ENCODE assay signal across 8 cellular contexts in genomic region chr1:156421062-156421938, GRCh38. TPM values are rescaled to one million over a fixed set of nuclear protein-coding genes. Genes with fewer than 3 reads are reported as not detected.
DNase-seq lines count a peak whose midpoint lies in the region; ATAC-seq and TF ChIP-seq lines count a peak whose summit lies in the region.

No MANE protein-coding gene starts in this region.

- H4K20me1 ChIP-seq in KMS-11 (ENCODE audit: insufficient read depth), result no peaks in the 10 kb centered on the region

- H3K27me3 Mint-ChIP-seq in CD4-positive, alpha-beta T cell, result peaks cover 95% of the 10 kb centered on the region

- ATAC-seq in CD4-positive, alpha-beta T cell (ENCODE audit: poor library complexity), result peak; percentile 65
- ATAC-seq in RWPE2 (ENCODE audit: low read depth) (peak; percentile 90), Right ventricle myocardium inferior (peak; percentile 92)
- peak; percentile 86 to 92 for ATAC-seq in activated naive CD4-positive, alpha-beta T cell treated with anti-CD3 and anti-CD28 coated beads, Interleukin-2, amount 50 U/mL, for 72 hours

- no peak for TF ChIP-seq CTCF in CD4-positive, alpha-beta T cell (IDR thresholded peaks at IDR 0.05)
- TF ChIP-seq CTCF in GM20000 (IDR thresholded peaks at IDR 0.05; ENCODE audit: extremely low read depth, missing control alignments) (no peak), KMS-11 (conservative IDR thresholded peaks at IDR 0.05; ENCODE audit: low read depth, low read length) (no peak), RWPE2 (IDR thresholded peaks at IDR 0.05; ENCODE audit: poor library complexity, severe bottlenecking) (no peak), parathyroid adenoma (IDR thresholded peaks at IDR 0.05) (no peak), tibial artery (IDR thresholded peaks at IDR 0.05) (no peak)

- POLR2A ChIA-PET in CD4-positive, alpha-beta T cell (lab: Charles Lee), result interaction anchor here (1.1 kb wide), 1 partner anchor 36 kb away, joined by 3 read pairs; no protein-coding TSS in a partner anchor

- H3K27ac Mint-ChIP-seq in CD4-positive, alpha-beta T cell, result no peak overlapping the region
- peak overlapping the region in 1 of 2 donors; percentile 30 for H3K27ac Mint-ChIP-seq in activated naive CD4-positive, alpha-beta T cell treated with anti-CD3 and anti-CD28 coated beads, Interleukin-2, amount 50 U/mL, for 72 hours

- H3K4me1 ChIP-seq in KMS-11 (ENCODE audit: low read depth, poor library complexity, severe bottlenecking), result peaks cover 22% of the 10 kb centered on the region
- H3K4me1 ChIP-seq in RWPE2 (ENCODE audit: insufficient read depth, poor library complexity, severe bottlenecking), result peaks cover 10% of the 10 kb centered on the region
- peaks cover 5% of the 10 kb centered on the region for H3K4me1 ChIP-seq in parathyroid adenoma
- H3K4me1 ChIP-seq in tibial artery, result peaks cover 0 to 24% (median 22%) of the 10 kb centered on the region in 4 donors

- H3K27ac ChIP-seq in CD4-positive, alpha-beta T cell (ENCODE audit: low read depth, low read length), result no peak overlapping the region
- H3K27ac ChIP-seq in KMS-11, result no peak overlapping the region
- no peak overlapping the region for H3K27ac ChIP-seq in RWPE2 (ENCODE audit: poor library complexity, severe bottlenecking)
- no peak overlapping the region for H3K27ac ChIP-seq in parathyroid adenoma
- no peak overlapping the region for H3K27ac ChIP-seq in tibial artery

- CTCF ChIA-PET in CD4-positive, alpha-beta T cell (lab: Charles Lee), result interaction anchor here (0.7 kb wide), 1 partner anchor 36 kb away, joined by 4 read pairs; no protein-coding TSS in a partner anchor

- no peaks in the 10 kb centered on the region for H3K36me3 Mint-ChIP-seq in CD4-positive, alpha-beta T cell (ENCODE audit: low read depth)
- no peaks in the 10 kb centered on the region for H3K36me3 Mint-ChIP-seq in activated naive CD4-positive, alpha-beta T cell treated with anti-CD3 and anti-CD28 coated beads, Interleukin-2, amount 50 U/mL, for 72 hours

- peak overlapping the region; percentile 78 for H3K4me3 ChIP-seq in KMS-11 (IDR thresholded peaks at IDR 0.05; ENCODE audit: insufficient read depth, low read depth, low read length)
- H3K4me3 ChIP-seq in RWPE2 (ENCODE audit: severe bottlenecking), result peak overlapping the region; percentile 17
- H3K4me3 ChIP-seq in parathyroid adenoma (ENCODE audit: low read depth, low read length), result peak overlapping the region; percentile 33
- H3K4me3 ChIP-seq in tibial artery, result peak overlapping the region; percentile 29 to 45

- H3K4me2 ChIP-seq in KMS-11, result peak overlapping the region; percentile 74
- peak overlapping the region; percentile 60 for H3K4me2 ChIP-seq in parathyroid adenoma (ENCODE audit: low read length)

- H3K9me3 Mint-ChIP-seq in CD4-positive, alpha-beta T cell, result no peaks in the 10 kb centered on the region
- no peaks in the 10 kb centered on the region for H3K9me3 Mint-ChIP-seq in activated naive CD4-positive, alpha-beta T cell treated with anti-CD3 and anti-CD28 coated beads, Interleukin-2, amount 50 U/mL, for 72 hours

- peaks cover 76% of the 10 kb centered on the region for H3K27me3 ChIP-seq in CD4-positive, alpha-beta T cell (ENCODE audit: control insufficient read depth, insufficient read depth, low read length)
- peaks cover 100% of the 10 kb centered on the region for H3K27me3 ChIP-seq in KMS-11 (ENCODE audit: insufficient read depth, low read depth)
- H3K27me3 ChIP-seq in RWPE2 (ENCODE audit: insufficient read depth, poor library complexity, severe bottlenecking), result peaks cover 86% of the 10 kb centered on the region
- peaks cover 7% of the 10 kb centered on the region for H3K27me3 ChIP-seq in parathyroid adenoma (ENCODE audit: control insufficient read depth, insufficient read depth, low read length)
- peaks cover 13 to 98% of the 10 kb centered on the region in 2 donors for H3K27me3 ChIP-seq in tibial artery

- no peaks in the 10 kb centered on the region for H3K9me3 ChIP-seq in CD4-positive, alpha-beta T cell (ENCODE audit: control insufficient read depth, low read length)
- no peaks in the 10 kb centered on the region for H3K9me3 ChIP-seq in RWPE2 (ENCODE audit: severe bottlenecking)
- H3K9me3 ChIP-seq in parathyroid adenoma (ENCODE audit: control insufficient read depth, low read length), result no peaks in the 10 kb centered on the region
- no peaks in the 10 kb centered on the region for H3K9me3 ChIP-seq in tibial artery

- H3K36me3 ChIP-seq in KMS-11 (ENCODE audit: insufficient read depth) (no peaks in the 10 kb centered on the region), RWPE2 (ENCODE audit: low read depth) (no peaks in the 10 kb centered on the region), parathyroid adenoma (ENCODE audit: control insufficient read depth, insufficient read depth, low read length) (no peaks in the 10 kb centered on the region), tibial artery (no peaks in the 10 kb centered on the region)

- DNase-seq in CD4-positive, alpha-beta T cell, result peak; percentile 20 to 63 (median 45)
- DNase-seq in GM20000 (ENCODE audit: low spot score) (peak; percentile 96), RWPE2 (ENCODE audit: low spot score) (peak; percentile 77), Right ventricle myocardium inferior (ENCODE audit: missing footprints) (peak; percentile 86), tibial artery (peak; percentile 58 to 80)
- peak in 1 of 2 donors; percentile 67 for DNase-seq in activated naive CD4-positive, alpha-beta T cell treated with anti-CD3 and anti-CD28 coated beads, Interleukin-2, amount 50 U/mL, for 72 hours (ENCODE audit: low spot score in 2 of 2)

- H3K4me1 Mint-ChIP-seq in CD4-positive, alpha-beta T cell (ENCODE audit: low read depth), result peaks cover 26% of the 10 kb centered on the region

- H2AFZ ChIP-seq in KMS-11 (ENCODE audit: low read depth) (peak overlapping the region; percentile 51), parathyroid adenoma (peak overlapping the region; percentile 42)

- H3K79me2 ChIP-seq in KMS-11 (ENCODE audit: insufficient read depth, low read depth), result no peaks in the 10 kb centered on the region
- no peaks in the 10 kb centered on the region for H3K79me2 ChIP-seq in parathyroid adenoma

- peak overlapping the region; percentile 91 for H3K4me3 Mint-ChIP-seq in CD4-positive, alpha-beta T cell

- no peak overlapping the region for H3K9ac ChIP-seq in KMS-11
- no peak overlapping the region for H3K9ac ChIP-seq in parathyroid adenoma

- intact Hi-C loops in CD4-positive, alpha-beta T cell (cut with DNase I, micrococcal nuclease), result loop anchor here in 1 of 2 experiments (2.0 kb wide), 1 partner anchor 14 kb away; no protein-coding TSS in a partner anchor
- intact Hi-C loops in Right ventricle myocardium inferior (cut with DNase I) (no loop called here), tibial artery (cut with DNase I; ENCODE audit: low total_unique reads) (no loop called here)

RNA-seq across cellular contexts. Expression of gene RHBG, which starts 52.3 kb away (rescaled TPM):
- not detected for total RNA-seq in CD4-positive, alpha-beta T cell
- total RNA-seq in activated naive CD4-positive, alpha-beta T cell treated with anti-CD3 and anti-CD28 coated beads, Interleukin-2, amount 50 U/mL, for 72 hours, result not detected
- not detected for total RNA-seq in Right ventricle myocardium inferior

Comparison
In these comparisons a context has a peak if more than half of its experiments do, and no peak if none do; other contexts are left out.
1. H3K4me3 ChIP-seq: peak in every context shown above with its lines; median percentile 78 in KMS-11; 37 in tibial artery; 33 in parathyroid adenoma; 17 in RWPE2.